ENCODE assay signal across 26 cellular contexts in the genomic region with DNA sequence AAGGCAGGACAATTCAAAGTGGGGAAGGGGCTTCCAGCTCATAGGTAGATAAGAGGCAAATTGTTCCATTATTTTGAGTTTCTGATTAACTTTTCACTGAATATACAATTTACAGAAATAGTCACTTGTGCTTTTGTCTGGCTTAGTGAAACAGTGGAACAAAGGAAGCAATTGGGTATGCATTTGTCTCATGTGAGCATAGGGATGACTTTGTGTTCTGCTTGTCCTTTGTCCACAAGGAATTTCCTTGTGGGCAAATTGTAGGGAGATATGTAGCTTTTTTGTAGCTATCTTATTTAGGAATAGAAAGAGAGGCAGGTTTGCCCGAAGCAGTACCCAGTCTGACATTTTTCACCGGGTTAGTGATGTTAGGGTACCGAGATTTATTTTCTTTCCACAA.
DNase-seq lines count a peak whose midpoint lies in the region; ATAC-seq, FAIRE-seq and TF ChIP-seq lines count a peak whose summit lies in the region.
"Had no signal": no experiment of that assay in that cellular context is flagged by ENCODE, and none has a peak within 500 bp of the region (broad histone marks: within the 10 kb centered on the region; RNA-seq: fewer than 3 reads in every experiment).

No MANE protein-coding gene starts in this region.

- no peaks in the 10 kb centered on the region for H3K27me3 Mint-ChIP-seq in glutamatergic neuron (ENCODE audit: unreplicated experiment)
- H3K27me3 Mint-ChIP-seq: CD4-positive, alpha-beta memory T cell; CD4-positive, CD25-positive, alpha-beta regulatory T cell had no signal

- no peak for TF ChIP-seq CTCF in glutamatergic neuron (IDR thresholded peaks at IDR 0.05; ENCODE audit: partially characterized antibody, unreplicated experiment)

- H3K36me3 Mint-ChIP-seq in glutamatergic neuron (ENCODE audit: unreplicated experiment) = no peaks in the 10 kb centered on the region
- H3K36me3 Mint-ChIP-seq: CD14-positive monocyte; CD4-positive, alpha-beta memory T cell; CD4-positive, CD25-positive, alpha-beta regulatory T cell; CD8-positive, alpha-beta memory T cell had no signal

- H3K27ac Mint-ChIP-seq in glutamatergic neuron (ENCODE audit: unreplicated experiment) = no peak overlapping the region
- H3K27ac Mint-ChIP-seq: CD14-positive monocyte; CD4-positive, alpha-beta memory T cell; CD4-positive, CD25-positive, alpha-beta regulatory T cell; CD8-positive, alpha-beta memory T cell had no signal

- H3K4me1 Mint-ChIP-seq in glutamatergic neuron (ENCODE audit: low read depth, unreplicated experiment) = no peaks in the 10 kb centered on the region
- H3K4me1 Mint-ChIP-seq: CD14-positive monocyte; CD4-positive, CD25-positive, alpha-beta regulatory T cell; CD8-positive, alpha-beta memory T cell had no signal

- no peaks in the 10 kb centered on the region for H3K9me3 Mint-ChIP-seq in glutamatergic neuron (ENCODE audit: unreplicated experiment)
- H3K9me3 Mint-ChIP-seq: CD8-positive, alpha-beta memory T cell had no signal

- no peak for ATAC-seq in GM21447 (IDR thresholded peaks at IDR 0.05; ENCODE audit: unreplicated experiment)
- ATAC-seq: GM12878 had no signal

- FAIRE-seq in GM12892 (lab: Jason Lieb, UNC) = no peak
- FAIRE-seq: A204.1, GM12878, GM19239 had no signal

- TF ChIP-seq POLR2A in GM12892 (IDR thresholded peaks at IDR 0.05; ENCODE audit: low read depth, low read length) = no peak

- in situ Hi-C loops in SK-MEL-5 (cut with HindIII; ENCODE audit: low pct_unique_long_range_greater_than_20kb, low sequenced_read_pairs) = no loop called here

- H3K4me3 Mint-ChIP-seq in glutamatergic neuron (ENCODE audit: unreplicated experiment) = no peak overlapping the region
- H3K4me3 Mint-ChIP-seq: CD14-positive monocyte; CD4-positive, alpha-beta memory T cell; CD4-positive, CD25-positive, alpha-beta regulatory T cell; CD8-positive, alpha-beta memory T cell had no signal

- DNase-seq in SK-MEL-5 (ENCODE audit: low read depth, low spot score) = peak; percentile 64
- peak; percentile 16 for DNase-seq in globus pallidus (ENCODE audit: low spot score)
- peak; percentile 1 for DNase-seq in midbrain (lab: John Stamatoyannopoulos, UW)
- no peak for DNase-seq in glutamatergic neuron
- no peak for DNase-seq in NCI-H1417 (lab: John Stamatoyannopoulos, UW)
- no peak for DNase-seq in GM12892 (ENCODE audit: insufficient read length)
- DNase-seq: 8988T; ACHN; BE2C; C1 segment of cervical spinal cord; CD4-positive, alpha-beta memory T cell; CD4-positive, CD25-positive, alpha-beta regulatory T cell; CD8-positive, alpha-beta memory T cell; COR-L47; DMS 273 treated with DMSO at 0.1 percent for 48 hours; DMS153; DMS53; DMS79; DND-41; EL; GDM1 had no signal

Comparison
In these comparisons a context has a peak if more than half of its experiments do, and no peak if none do; other contexts are left out.
1. DNase-seq: peak in SK-MEL-5 (single experiment), globus pallidus (single experiment) and midbrain (single experiment); none in glutamatergic neuron (single experiment), NCI-H1417 (0 of 3) and GM12892 (single experiment).